In genomic region chr7:87543623-87544022, GRCh38 we compare ENCODE assay signal across 19 cellular contexts. TPM values are rescaled to one million over a fixed set of nuclear protein-coding genes. Genes with fewer than 3 reads are reported as not detected.
DNase-seq lines count a peak whose midpoint lies in the region; ATAC-seq, FAIRE-seq and TF ChIP-seq lines count a peak whose summit lies in the region.
"Had no signal": no experiment of that assay in that cellular context is flagged by ENCODE, and none has a peak within 500 bp of the region (broad histone marks: within the 10 kb centered on the region; RNA-seq: fewer than 3 reads in every experiment).

No MANE protein-coding gene starts in this region.

- 90% methylated on average over 1 of the region's 1 CpG for WGBS in suprapubic skin

- peak; percentile 56 for ATAC-seq in activated CD8-positive, alpha-beta T cell treated with anti-CD3 and anti-CD28 coated beads for 36 hours
- ATAC-seq in activated CD8-positive, alpha-beta T cell treated with anti-CD3 and anti-CD28 coated beads, Interleukin-2, amount 10 ng/mL, durations not matched to agents 7 days and 5 days = no peak
- peak; percentile 49 for ATAC-seq in HG02571 (IDR thresholded peaks at IDR 0.05; ENCODE audit: unreplicated experiment)
- peak; percentile 50 for ATAC-seq in HG03521 (IDR thresholded peaks at IDR 0.05; ENCODE audit: unreplicated experiment)
- ATAC-seq: natural killer cell had no signal

- no peaks in the 10 kb centered on the region for H3K9me3 ChIP-seq in suprapubic skin

- DNase-seq in activated CD8-positive, alpha-beta T cell treated with anti-CD3 and anti-CD28 coated beads for 36 hours = no peak
- no peak for DNase-seq in activated CD8-positive, alpha-beta T cell treated with anti-CD3 and anti-CD28 coated beads, Interleukin-2, amount 10 ng/mL, durations not matched to agents 7 days and 5 days
- DNase-seq in urothelium cell line (ENCODE audit: low spot score) (no peak), NCI-H69 (lab: John Stamatoyannopoulos, UW) (no peak), OCI-M1 (lab: John Stamatoyannopoulos, UW) (no peak), suprapubic skin (ENCODE audit: low spot score in 2 of 2) (no peak)
- DNase-seq: activated CD4-positive, alpha-beta T cell treated with anti-CD3 and anti-CD28 coated beads, Interleukin-2, amount 10 ng/mL, durations not matched to agents 7 days and 5 days; activated T-cell treated with anti-CD3 and anti-CD28 coated beads, Interleukin-2, amount 50 U/mL, for 48 hours; amygdala; CD4-positive, alpha-beta T cell; HFFc6; natural killer cell had no signal

- H3K36me3 Mint-ChIP-seq in activated CD8-positive, alpha-beta T cell treated with anti-CD3 and anti-CD28 coated beads for 36 hours (ENCODE audit: low read depth) = peaks cover 9% of the 10 kb centered on the region
- no peaks in the 10 kb centered on the region for H3K36me3 Mint-ChIP-seq in activated CD8-positive, alpha-beta T cell treated with anti-CD3 and anti-CD28 coated beads, Interleukin-2, amount 10 ng/mL, durations not matched to agents 7 days and 5 days (ENCODE audit: low read depth)
- H3K36me3 Mint-ChIP-seq: IgD-negative memory B cell had no signal

- POLR2A ChIA-PET in activated CD8-positive, alpha-beta T cell treated with anti-CD3 and anti-CD28 coated beads for 36 hours (lab: Charles Lee) = no interaction called here
- POLR2A ChIA-PET in activated CD8-positive, alpha-beta T cell treated with anti-CD3 and anti-CD28 coated beads, Interleukin-2, amount 10 ng/mL, durations not matched to agents 7 days and 5 days (lab: Charles Lee) = no interaction called here

- no peak for TF ChIP-seq POLR2A in suprapubic skin (IDR thresholded peaks at IDR 0.05)

- no peak for TF ChIP-seq EP300 in suprapubic skin (IDR thresholded peaks at IDR 0.05)

- H3K36me3 ChIP-seq in suprapubic skin = no peaks in the 10 kb centered on the region

- CTCF ChIA-PET in activated CD8-positive, alpha-beta T cell treated with anti-CD3 and anti-CD28 coated beads for 36 hours (lab: Charles Lee) = no interaction called here
- CTCF ChIA-PET in activated CD8-positive, alpha-beta T cell treated with anti-CD3 and anti-CD28 coated beads, Interleukin-2, amount 10 ng/mL, durations not matched to agents 7 days and 5 days (lab: Charles Lee) = interaction anchor here (0.9 to 1.0 kb wide), 2 partner anchors 21 to 56 kb away, joined by 3 to 5 read pairs; partner anchors contain the start of gene ABCB1

- H3K4me1 ChIP-seq in suprapubic skin = no peaks in the 10 kb centered on the region

- no peak overlapping the region for H3K27ac ChIP-seq in suprapubic skin

- no peaks in the 10 kb centered on the region for H3K27me3 Mint-ChIP-seq in activated CD8-positive, alpha-beta T cell treated with anti-CD3 and anti-CD28 coated beads for 36 hours
- H3K27me3 Mint-ChIP-seq in activated CD8-positive, alpha-beta T cell treated with anti-CD3 and anti-CD28 coated beads, Interleukin-2, amount 10 ng/mL, durations not matched to agents 7 days and 5 days (ENCODE audit: low read depth) = no peaks in the 10 kb centered on the region
- H3K27me3 Mint-ChIP-seq: activated CD4-positive, alpha-beta T cell treated with anti-CD3 and anti-CD28 coated beads, Interleukin-2, amount 10 ng/mL, durations not matched to agents 7 days and 5 days; CD4-positive, alpha-beta T cell; IgD-negative memory B cell had no signal

- peak; percentile 62 for FAIRE-seq in urothelium cell line (lab: Jason Lieb, UNC)
- FAIRE-seq: A204.1, endothelial cell of umbilical vein, frontal cortex had no signal

- peak overlapping the region; percentile 8 for H3K27ac Mint-ChIP-seq in activated CD8-positive, alpha-beta T cell treated with anti-CD3 and anti-CD28 coated beads for 36 hours
- no peak overlapping the region for H3K27ac Mint-ChIP-seq in activated CD8-positive, alpha-beta T cell treated with anti-CD3 and anti-CD28 coated beads, Interleukin-2, amount 10 ng/mL, durations not matched to agents 7 days and 5 days
- H3K27ac Mint-ChIP-seq: activated CD4-positive, alpha-beta T cell treated with anti-CD3 and anti-CD28 coated beads, Interleukin-2, amount 10 ng/mL, durations not matched to agents 7 days and 5 days; CD4-positive, alpha-beta T cell; HFFc6; IgD-negative memory B cell; natural killer cell had no signal

- H3K4me3 Mint-ChIP-seq in activated CD8-positive, alpha-beta T cell treated with anti-CD3 and anti-CD28 coated beads for 36 hours = no peak overlapping the region
- H3K4me3 Mint-ChIP-seq in activated CD8-positive, alpha-beta T cell treated with anti-CD3 and anti-CD28 coated beads, Interleukin-2, amount 10 ng/mL, durations not matched to agents 7 days and 5 days = no peak overlapping the region
- H3K4me3 Mint-ChIP-seq: activated CD4-positive, alpha-beta T cell treated with anti-CD3 and anti-CD28 coated beads, Interleukin-2, amount 10 ng/mL, durations not matched to agents 7 days and 5 days; CD4-positive, alpha-beta T cell; HFFc6; IgD-negative memory B cell; natural killer cell had no signal

- TF ChIP-seq CTCF in activated CD8-positive, alpha-beta T cell treated with anti-CD3 and anti-CD28 coated beads for 36 hours (IDR thresholded peaks at IDR 0.05) = no peak
- no peak for TF ChIP-seq CTCF in suprapubic skin (IDR thresholded peaks at IDR 0.05)

- H3K4me1 Mint-ChIP-seq in activated CD8-positive, alpha-beta T cell treated with anti-CD3 and anti-CD28 coated beads for 36 hours (ENCODE audit: low read depth) = peaks cover 3% of the 10 kb centered on the region
- H3K4me1 Mint-ChIP-seq in activated CD8-positive, alpha-beta T cell treated with anti-CD3 and anti-CD28 coated beads, Interleukin-2, amount 10 ng/mL, durations not matched to agents 7 days and 5 days (ENCODE audit: low read depth) = peaks cover 7% of the 10 kb centered on the region
- H3K4me1 Mint-ChIP-seq: activated CD4-positive, alpha-beta T cell treated with anti-CD3 and anti-CD28 coated beads, Interleukin-2, amount 10 ng/mL, durations not matched to agents 7 days and 5 days; natural killer cell had no signal

- intact Hi-C loops in activated CD8-positive, alpha-beta T cell treated with anti-CD3 and anti-CD28 coated beads for 36 hours (cut with micrococcal nuclease) = no loop called here

- no peaks in the 10 kb centered on the region for H3K27me3 ChIP-seq in suprapubic skin

- no peaks in the 10 kb centered on the region for H3K9me3 Mint-ChIP-seq in activated CD8-positive, alpha-beta T cell treated with anti-CD3 and anti-CD28 coated beads for 36 hours
- H3K9me3 Mint-ChIP-seq in activated CD8-positive, alpha-beta T cell treated with anti-CD3 and anti-CD28 coated beads, Interleukin-2, amount 10 ng/mL, durations not matched to agents 7 days and 5 days (ENCODE audit: insufficient read depth) = no peaks in the 10 kb centered on the region
- H3K9me3 Mint-ChIP-seq: activated CD4-positive, alpha-beta T cell treated with anti-CD3 and anti-CD28 coated beads, Interleukin-2, amount 10 ng/mL, durations not matched to agents 7 days and 5 days; CD4-positive, alpha-beta T cell; HFFc6; IgD-negative memory B cell; natural killer cell had no signal

- no peak overlapping the region for H3K4me3 ChIP-seq in suprapubic skin
- H3K4me3 ChIP-seq: lung had no signal

RNA-seq across cellular contexts. Expression of gene ABCB1, which starts 57.1 kb away (rescaled TPM):
- 1 to 10 TPM; 8.8 to 8.9 TPM for total RNA-seq in activated CD8-positive, alpha-beta T cell treated with anti-CD3 and anti-CD28 coated beads for 36 hours
- total RNA-seq in activated CD8-positive, alpha-beta T cell treated with anti-CD3 and anti-CD28 coated beads, Interleukin-2, amount 10 ng/mL, durations not matched to agents 7 days and 5 days = 1 to 10 TPM; 2.8 to 4.8 TPM
- 1 to 10 TPM in 3 of 4 donors, under 1 TPM in 1; 0.79 to 7.0 (median 3.9) TPM for total RNA-seq in suprapubic skin
